In genomic region chr19:5396963-5397362, GRCh38 we compare ENCODE assay signal across 3 cellular contexts.
TF ChIP-seq lines count a peak whose summit lies in the region.

No MANE protein-coding gene starts in this region.

TF ChIP-seq in HEK293, 187 proteins besides CTCF, POLR2A, EP300 and RAD21:
- TF ChIP-seq GLI2 (tag by site-specific recombination; IDR thresholded peaks at IDR 0.05; ENCODE audit: borderline replicate concordance, low read depth) (no peak), SALL2 (tag by site-specific recombination; IDR thresholded peaks at IDR 0.05; ENCODE audit: borderline replicate concordance) (no peak), ZNF239 (tag by site-specific recombination; IDR thresholded peaks at IDR 0.05) (peak; percentile 90), SCRT1 (tag by site-specific recombination; IDR thresholded peaks at IDR 0.05; ENCODE audit: borderline replicate concordance) (peak; percentile 51; the same call in 1 of the 2 replicates), ZFP3 (tag by site-specific recombination; IDR thresholded peaks at IDR 0.05; ENCODE audit: low read depth) (no peak), ZNF561 (tag by site-specific recombination; IDR thresholded peaks at IDR 0.05; ENCODE audit: borderline replicate concordance) (no peak), SCRT2 (tag by site-specific recombination; IDR thresholded peaks at IDR 0.05) (peak; percentile 78), ZNF488 (tag by site-specific recombination; IDR thresholded peaks at IDR 0.05) (no peak), KLF7 (tag by site-specific recombination; IDR thresholded peaks at IDR 0.05; ENCODE audit: borderline replicate concordance) (no peak)

TF ChIP-seq in H1, 55 proteins besides CTCF, POLR2A, EP300 and RAD21:
- TF ChIP-seq BACH1 (IDR thresholded peaks at IDR 0.05; ENCODE audit: low read length) (no peak), RXRA (IDR thresholded peaks at IDR 0.05; ENCODE audit: insufficient read depth, low read depth, low read length) (no peak), FOSL1 (IDR thresholded peaks at IDR 0.05; ENCODE audit: insufficient read depth, low read depth, low read length) (no peak), MAFK (IDR thresholded peaks at IDR 0.05; ENCODE audit: low read depth, low read length) (no peak), TBP (IDR thresholded peaks at IDR 0.05; ENCODE audit: low read depth, low read length) (no peak), RNF2 (IDR thresholded peaks at IDR 0.05; ENCODE audit: borderline replicate concordance, low read depth, low read length, missing control alignments, poor library complexity, severe bottlenecking) (no peak), TCF12 (IDR thresholded peaks at IDR 0.05; ENCODE audit: low read depth, low read length) (no peak), JUN (IDR thresholded peaks at IDR 0.05; ENCODE audit: low read depth, low read length) (no peak), NANOG (IDR thresholded peaks at IDR 0.05; ENCODE audit: insufficient read depth, low read depth, low read length, poor library complexity, severe bottlenecking) (no peak), KDM1A (IDR thresholded peaks at IDR 0.05; ENCODE audit: borderline replicate concordance, low read length) (no peak), CREB1 (IDR thresholded peaks at IDR 0.05) (no peak), GTF2F1 (IDR thresholded peaks at IDR 0.05; ENCODE audit: borderline replicate concordance, low read depth, low read length) (no peak), BCL11A (IDR thresholded peaks at IDR 0.05; ENCODE audit: low read depth in 2 of 2, low read length in 2 of 2) (no peak)

TF ChIP-seq in neural cell, 6 proteins besides CTCF, POLR2A, EP300 and RAD21:
- no peak for TF ChIP-seq EZH2 (IDR thresholded peaks at IDR 0.05; ENCODE audit: borderline replicate concordance, insufficient read depth, low read length, poor library complexity, severe bottlenecking)
TF ChIP-seq in neural cell: peak in this region for 0.
